Comparison of ENCODE assay signal across 33 cellular contexts in the genomic region with DNA sequence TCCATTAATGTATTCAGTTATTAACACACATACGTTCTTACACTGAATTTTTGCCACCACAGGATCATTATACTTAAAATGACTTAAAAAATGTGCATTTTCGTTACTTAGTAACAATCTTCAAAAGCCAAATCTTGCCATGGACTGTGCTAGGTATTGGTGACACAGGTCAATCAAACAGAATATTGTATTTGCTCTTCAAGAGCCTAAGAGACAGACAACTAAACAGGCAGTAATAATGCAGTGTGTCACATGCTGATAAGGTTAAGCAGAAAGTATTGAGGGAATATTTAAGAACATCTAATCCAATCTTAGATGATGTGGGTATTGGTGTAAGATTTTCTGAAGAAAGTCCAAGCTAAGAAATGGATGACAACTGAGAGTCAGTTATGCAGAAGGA.
"Had no signal": no experiment of that assay in that cellular context is flagged by ENCODE, and none has a peak within 500 bp of the region (broad histone marks: within the 10 kb centered on the region; RNA-seq: fewer than 3 reads in every experiment).

No MANE protein-coding gene starts in this region.

- H3K4me3 Mint-ChIP-seq: immature natural killer cell; mesothelial cell of epicardium; nephron progenitor cell; stimulated activated memory B cell treated with anti-CD40 and anti-IgM and Interleukin-4, amounts not matched to agents 10 μg/mL and 1 μg/mL and 100 μg/mL, for 72 hours had no signal

- H3K4me3 ChIP-seq: coronary artery, esophagus muscularis mucosa, heart right ventricle, lower lobe of right lung, mucosa of descending colon, ovary, psoas muscle, skin epidermis, spleen, suprapubic skin, transverse colon, upper lobe of right lung, uterus had no signal

- H3K36me3 ChIP-seq: esophagus muscularis mucosa, lower lobe of right lung, ovary, suprapubic skin, transverse colon, upper lobe of right lung, uterus had no signal

- ATAC-seq: foreskin keratinocyte; heart right ventricle; left colon; left ventricle myocardium superior; lower lobe of right lung; mucosa of descending colon; naive thymus-derived CD8-positive, alpha-beta T cell; psoas muscle; right cardiac atrium; stimulated activated memory B cell treated with anti-CD40 and anti-IgM and Interleukin-4, amounts not matched to agents 10 μg/mL and 1 μg/mL and 100 μg/mL, for 72 hours; stimulated activated naive CD8-positive, alpha-beta T cell treated with anti-CD3 and anti-CD28 coated beads, Interleukin-15, Interleukin-2, amounts not matched to agents 100 U/mL and 50 U/mL, for 24 hours; upper lobe of right lung had no signal

- DNase-seq: dermis blood vessel endothelial cell; effector memory CD4-positive, alpha-beta T cell; foreskin keratinocyte; glutamatergic neuron; heart right ventricle; hippocampal formation; immature natural killer cell; islet precursor cell; kidney glomerular epithelial cell; left colon; left ventricle myocardium superior; lower lobe of right lung; mucosa of descending colon; naive thymus-derived CD8-positive, alpha-beta T cell; nephron progenitor cell; occipital lobe; ovary; posterior cingulate gyrus; psoas muscle; right cardiac atrium; spleen; stimulated activated CD4-positive, alpha-beta T cell treated with anti-CD3 and anti-CD28 coated beads, Interleukin-4, amount 100 ng/mL, for 4 hours; stimulated activated naive CD8-positive, alpha-beta T cell treated with anti-CD3 and anti-CD28 coated beads, Interleukin-15, Interleukin-2, amounts not matched to agents 100 U/mL and 50 U/mL, for 24 hours; transverse colon; upper lobe of right lung; uterus had no signal

- H3K4me1 Mint-ChIP-seq: nephron progenitor cell had no signal

- H3K36me3 Mint-ChIP-seq: immature natural killer cell had no signal

- H3K4me1 ChIP-seq: upper lobe of right lung, uterus had no signal

- FAIRE-seq: endothelial cell of umbilical vein had no signal

- H3K27ac Mint-ChIP-seq: mesothelial cell of epicardium; stimulated activated memory B cell treated with anti-CD40 and anti-IgM and Interleukin-4, amounts not matched to agents 10 μg/mL and 1 μg/mL and 100 μg/mL, for 72 hours had no signal

- H3K9me3 ChIP-seq: esophagus muscularis mucosa, heart right ventricle, lower lobe of right lung, mucosa of descending colon, ovary, psoas muscle, spleen, suprapubic skin, transverse colon, upper lobe of right lung, uterus had no signal

- H3K9me3 Mint-ChIP-seq: immature natural killer cell; mesothelial cell of epicardium; naive thymus-derived CD8-positive, alpha-beta T cell; nephron progenitor cell; stimulated activated memory B cell treated with anti-CD40 and anti-IgM and Interleukin-4, amounts not matched to agents 10 μg/mL and 1 μg/mL and 100 μg/mL, for 72 hours had no signal

- H3K27ac ChIP-seq: coronary artery, esophagus muscularis mucosa, heart right ventricle, lower lobe of right lung, ovary, psoas muscle, skin epidermis, spleen, suprapubic skin, transverse colon, upper lobe of right lung, uterus had no signal

- H3K27me3 Mint-ChIP-seq: naive thymus-derived CD8-positive, alpha-beta T cell; stimulated activated memory B cell treated with anti-CD40 and anti-IgM and Interleukin-4, amounts not matched to agents 10 μg/mL and 1 μg/mL and 100 μg/mL, for 72 hours had no signal

- H3K27me3 ChIP-seq: esophagus muscularis mucosa, foreskin keratinocyte, heart right ventricle, ovary, spleen, suprapubic skin, transverse colon, upper lobe of right lung, uterus had no signal
